In the genomic region with DNA sequence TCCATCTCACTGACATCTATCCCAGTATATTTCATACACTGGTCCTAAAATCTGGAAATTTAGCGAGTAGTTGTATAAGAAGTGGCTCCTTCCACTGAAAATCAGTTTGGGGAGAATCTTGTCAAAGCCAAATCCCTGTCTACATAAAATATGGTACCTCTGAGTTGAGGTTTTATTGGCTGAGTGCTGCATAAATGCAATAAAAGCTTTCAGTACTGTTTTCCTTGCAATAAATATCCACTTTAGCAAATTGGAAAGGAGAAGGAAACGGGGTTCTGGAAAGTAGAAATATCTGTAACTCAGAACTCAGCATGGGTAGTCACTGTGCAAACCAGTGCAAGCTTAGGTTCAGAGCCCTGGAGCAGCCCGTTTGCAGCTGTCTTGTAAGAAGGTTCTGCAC, we compare ENCODE assay signal across 24 cellular contexts.
DNase-seq lines count a peak whose midpoint lies in the region; TF ChIP-seq lines count a peak whose summit lies in the region.
"Had no signal": no experiment of that assay in that cellular context is flagged by ENCODE, and none has a peak within 500 bp of the region (broad histone marks: within the 10 kb centered on the region; RNA-seq: fewer than 3 reads in every experiment).

No MANE protein-coding gene starts in this region.

- no peak overlapping the region for H3K27ac ChIP-seq in adrenal gland
- H3K27ac ChIP-seq: BLaER1 had no signal

- peaks cover 3% of the 10 kb centered on the region for H3K27me3 Mint-ChIP-seq in nephron (ENCODE audit: low read depth)
- H3K27me3 Mint-ChIP-seq: CD4-positive, alpha-beta memory T cell; CD4-positive, CD25-positive, alpha-beta regulatory T cell; CD8-positive, alpha-beta memory T cell had no signal

- DNase-seq in HEK293T (ENCODE audit: extremely low spot score) (peak; percentile 5), left kidney (ENCODE audit: low read depth, low spot score) (peak; percentile 53), T-helper 9 cell (no peak), GM19240 (ENCODE audit: insufficient read length, low spot score) (no peak), adrenal gland (no peak)
- DNase-seq: 8988T; ACHN; BE2C; C1 segment of cervical spinal cord; CD4-positive, alpha-beta memory T cell; CD4-positive, CD25-positive, alpha-beta regulatory T cell; CD8-positive, alpha-beta memory T cell; COR-L47; DMS 273 treated with DMSO at 0.1 percent for 48 hours; DMS153; DMS53; DMS79; DND-41; EL; GDM1 had no signal

- H3K4me1 ChIP-seq in adrenal gland (replicated peaks in 1 of 2): no peaks in the 10 kb centered on the region
- H3K4me1 ChIP-seq: BE2C, BLaER1 had no signal

- H3K4me1 Mint-ChIP-seq in nephron: peaks cover 39% of the 10 kb centered on the region
- H3K4me1 Mint-ChIP-seq: CD14-positive monocyte; CD4-positive, alpha-beta memory T cell; CD8-positive, alpha-beta memory T cell had no signal

- POLR2A ChIA-PET in HEK293T (lab: Yijun Ruan, JAX): no interaction called here

- WGBS in adrenal gland, 4 donors: 87 to 92% (median 90%) methylated on average over 3 of the region's 3 CpGs

- TF ChIP-seq POLR2A in adrenal gland (IDR thresholded peaks at IDR 0.05): no peak

- H3K36me3 ChIP-seq in adrenal gland (replicated peaks in 1 of 2): no peaks in the 10 kb centered on the region

- intact Hi-C loops in adrenal gland (cut with DNase I): no loop called here

- H3K36me3 Mint-ChIP-seq in nephron (ENCODE audit: low read depth): no peaks in the 10 kb centered on the region

- peak overlapping the region; percentile 80 to 93 (median 84) for H3K27ac Mint-ChIP-seq in nephron
- H3K27ac Mint-ChIP-seq: CD14-positive monocyte; CD4-positive, alpha-beta memory T cell had no signal

- TF ChIP-seq CTCF in nephron (IDR thresholded peaks at IDR 0.05; ENCODE audit: unreplicated experiment in 3 of 3): no peak
- TF ChIP-seq CTCF in adrenal gland (IDR thresholded peaks at IDR 0.05): no peak

- no peaks in the 10 kb centered on the region for H3K9me3 Mint-ChIP-seq in nephron
- H3K9me3 Mint-ChIP-seq: CD4-positive, alpha-beta memory T cell; CD8-positive, alpha-beta memory T cell had no signal

- CTCF ChIA-PET in HEK293T (lab: Yijun Ruan, JAX): no interaction called here

- peak overlapping the region in 2 of 3 experiments; percentile 36 to 60 for H3K4me3 Mint-ChIP-seq in nephron
- H3K4me3 Mint-ChIP-seq: CD14-positive monocyte; CD4-positive, alpha-beta memory T cell; CD4-positive, CD25-positive, alpha-beta regulatory T cell; CD8-positive, alpha-beta memory T cell had no signal

- no peaks in the 10 kb centered on the region for H3K9me3 ChIP-seq in adrenal gland (replicated peaks in 1 of 3)
- H3K9me3 ChIP-seq: BE2C, BLaER1 had no signal

- H3K4me3 ChIP-seq in adrenal gland: no peak overlapping the region
- H3K4me3 ChIP-seq: BLaER1, GM12878 had no signal

- no peaks in the 10 kb centered on the region for H3K27me3 ChIP-seq in adrenal gland
- H3K27me3 ChIP-seq: BE2C, BLaER1 had no signal

TF ChIP-seq in HEK293T, 16 proteins besides CTCF, POLR2A, EP300 and RAD21:
- TF ChIP-seq NFRKB (IDR thresholded peaks at IDR 0.05): no peak
- TF ChIP-seq, protein P1, sequence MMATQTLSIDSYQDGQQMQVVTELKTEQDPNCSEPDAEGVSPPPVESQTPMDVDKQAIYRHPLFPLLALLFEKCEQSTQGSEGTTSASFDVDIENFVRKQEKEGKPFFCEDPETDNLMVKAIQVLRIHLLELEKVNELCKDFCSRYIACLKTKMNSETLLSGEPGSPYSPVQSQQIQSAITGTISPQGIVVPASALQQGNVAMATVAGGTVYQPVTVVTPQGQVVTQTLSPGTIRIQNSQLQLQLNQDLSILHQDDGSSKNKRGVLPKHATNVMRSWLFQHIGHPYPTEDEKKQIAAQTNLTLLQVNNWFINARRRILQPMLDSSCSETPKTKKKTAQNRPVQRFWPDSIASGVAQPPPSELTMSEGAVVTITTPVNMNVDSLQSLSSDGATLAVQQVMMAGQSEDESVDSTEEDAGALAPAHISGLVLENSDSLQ (IDR thresholded peaks at IDR 0.05): peak; percentile 72
- TF ChIP-seq ELF4 (IDR thresholded peaks at IDR 0.05): no peak
- TF ChIP-seq HDGF (IDR thresholded peaks at IDR 0.05; ENCODE audit: borderline replicate concordance): no peak
- no peak for TF ChIP-seq L3MBTL2 (conservative IDR thresholded peaks at IDR 0.05)
- no peak for TF ChIP-seq CTBP1 (IDR thresholded peaks at IDR 0.05; ENCODE audit: borderline replicate concordance)
- TF ChIP-seq BHLHE40 (IDR thresholded peaks at IDR 0.05; ENCODE audit: borderline replicate concordance): no peak
- no peak for TF ChIP-seq SUZ12 (IDR thresholded peaks at IDR 0.05)

Comparison
In these comparisons a context has a peak if more than half of its experiments do, and no peak if none do; other contexts are left out.
1. DNase-seq: peak in HEK293T (single experiment) and left kidney (single experiment); none in T-helper 9 cell (single experiment), GM19240 (single experiment) and adrenal gland (0 of 7).